ENCODE assay signal across 1 cellular context in genomic region chr7:25118048-25118753, GRCh38.
TF ChIP-seq lines count a peak whose summit lies in the region.

No MANE protein-coding gene starts in this region.

TF ChIP-seq in SK-N-SH, 30 proteins besides CTCF, POLR2A, EP300 and RAD21 (continued from another document):
- TF ChIP-seq USF1 (IDR thresholded peaks at IDR 0.05; ENCODE audit: borderline replicate concordance, low read depth) (no peak), MEF2A (IDR thresholded peaks at IDR 0.05; ENCODE audit: borderline replicate concordance, low read depth) (no peak), TCF12 (IDR thresholded peaks at IDR 0.05) (no peak), RCOR1 (IDR thresholded peaks at IDR 0.05; ENCODE audit: low read length) (no peak), POLR2AphosphoS5 (IDR thresholded peaks at IDR 0.05; ENCODE audit: low read depth, low read length) (no peak)
